8 cellular contexts compared by ENCODE assay signal in genomic region chr20:54744097-54744496, GRCh38.
"Had no signal": no experiment of that assay in that cellular context is flagged by ENCODE, and none has a peak within 500 bp of the region (broad histone marks: within the 10 kb centered on the region; RNA-seq: fewer than 3 reads in every experiment).

No MANE protein-coding gene starts in this region.

- H3K4me2 ChIP-seq: KMS-11 had no signal

- H3K27ac ChIP-seq: GM23248, KMS-11 had no signal

- DNase-seq: GM23248, GOT3, H9, HCEC 1CT, KBM-7 had no signal

- FAIRE-seq: H54, HTR-8/SVneo had no signal

- H3K4me3 ChIP-seq: GM23248 had no signal

- H3K9ac ChIP-seq: GM23248, KMS-11 had no signal

- H2AFZ ChIP-seq: GM23248 had no signal
